ENCODE assay signal across 10 cellular contexts in genomic region chr19:42497492-42498226, GRCh38. TPM values are rescaled to one million over a fixed set of nuclear protein-coding genes. Genes with fewer than 3 reads are reported as not detected.
A peak's percentile ranks its signal among the peaks of the same experiment; 100 is the strongest.
DNase-seq lines count a peak whose midpoint lies in the region; ATAC-seq and TF ChIP-seq lines count a peak whose summit lies in the region.
"Had no signal": no experiment of that assay in that cellular context is flagged by ENCODE, and none has a peak within 500 bp of the region (broad histone marks: within the 10 kb centered on the region; RNA-seq: fewer than 3 reads in every experiment).

No MANE protein-coding gene starts in this region.

- no peak for TF ChIP-seq POLR2A in tibial nerve (IDR thresholded peaks at IDR 0.05)

- no peaks in the 10 kb centered on the region for H3K27me3 Mint-ChIP-seq in activated CD8-positive, alpha-beta memory T cell treated with anti-CD3 and anti-CD28 coated beads, Interleukin-2, amount 10 ng/mL, durations not matched to agents 7 days and 5 days

- H3K4me3 Mint-ChIP-seq in activated CD8-positive, alpha-beta memory T cell treated with anti-CD3 and anti-CD28 coated beads, Interleukin-2, amount 10 ng/mL, durations not matched to agents 7 days and 5 days: no peak overlapping the region

- peaks cover 57% of the 10 kb centered on the region for H3K4me1 Mint-ChIP-seq in activated CD8-positive, alpha-beta memory T cell treated with anti-CD3 and anti-CD28 coated beads, Interleukin-2, amount 10 ng/mL, durations not matched to agents 7 days and 5 days

- no peaks in the 10 kb centered on the region for H3K9me3 ChIP-seq in tibial nerve
- H3K9me3 ChIP-seq: prostate gland, tibial artery had no signal

- H3K4me3 ChIP-seq in tibial nerve: no peak overlapping the region
- no peak overlapping the region for H3K4me3 ChIP-seq in coronary artery
- H3K4me3 ChIP-seq: prostate gland, tibial artery had no signal

- H3K27me3 ChIP-seq in tibial nerve: no peaks in the 10 kb centered on the region
- H3K27me3 ChIP-seq: tibial artery had no signal

- peaks cover 0 to 40% (median 18%) of the 10 kb centered on the region in 4 donors for H3K4me1 ChIP-seq in tibial nerve
- H3K4me1 ChIP-seq: prostate gland, tibial artery had no signal

- DNase-seq in activated CD8-positive, alpha-beta memory T cell treated with anti-CD3 and anti-CD28 coated beads, Interleukin-2, amount 10 ng/mL, durations not matched to agents 7 days and 5 days: no peak
- no peak for DNase-seq in activated CD8-positive, alpha-beta memory T cell treated with anti-CD3 and anti-CD28 coated beads, Interleukin-2, amount 50 U/mL, for 4 hours
- DNase-seq in HuH-7.5 (ENCODE audit: low spot score) (peak; percentile 58), germinal center (ENCODE audit: low spot score) (peak; percentile 42), tibial nerve (ENCODE audit: low spot score in 2 of 2) (no peak), coronary artery (ENCODE audit: low spot score) (no peak), NCI-H1694 treated with DMSO at 0.1 percent for 48 hours (lab: John Stamatoyannopoulos, UW) (no peak), DMS79 treated with DMSO at 0.1 percent for 48 hours (lab: John Stamatoyannopoulos, UW) (no peak)
- DNase-seq: tibial artery had no signal

- no peak for TF ChIP-seq EP300 in tibial nerve (IDR thresholded peaks at IDR 0.05)

- peak overlapping the region; percentile 39 for H3K27ac Mint-ChIP-seq in activated CD8-positive, alpha-beta memory T cell treated with anti-CD3 and anti-CD28 coated beads, Interleukin-2, amount 10 ng/mL, durations not matched to agents 7 days and 5 days

- no peak for ATAC-seq in activated CD8-positive, alpha-beta memory T cell treated with anti-CD3 and anti-CD28 coated beads, Interleukin-2, amount 10 ng/mL, durations not matched to agents 7 days and 5 days

- H3K36me3 ChIP-seq in tibial nerve: no peaks in the 10 kb centered on the region
- H3K36me3 ChIP-seq: prostate gland, tibial artery had no signal

- H3K27ac ChIP-seq in tibial nerve: peak overlapping the region in 3 of 4 donors; percentile 34 to 76 (median 68)
- H3K27ac ChIP-seq in coronary artery: no peak overlapping the region
- H3K27ac ChIP-seq: prostate gland, tibial artery had no signal

- H3K36me3 Mint-ChIP-seq in activated CD8-positive, alpha-beta memory T cell treated with anti-CD3 and anti-CD28 coated beads, Interleukin-2, amount 10 ng/mL, durations not matched to agents 7 days and 5 days: peaks cover 6% of the 10 kb centered on the region

- no peak for TF ChIP-seq CTCF in tibial nerve (IDR thresholded peaks at IDR 0.05)
- no peak for TF ChIP-seq CTCF in coronary artery (IDR thresholded peaks at IDR 0.05)

- H3K9me3 Mint-ChIP-seq in activated CD8-positive, alpha-beta memory T cell treated with anti-CD3 and anti-CD28 coated beads, Interleukin-2, amount 10 ng/mL, durations not matched to agents 7 days and 5 days (ENCODE audit: low read depth): no peaks in the 10 kb centered on the region

- CTCF ChIA-PET in activated CD8-positive, alpha-beta memory T cell treated with anti-CD3 and anti-CD28 coated beads, Interleukin-2, amount 10 ng/mL, durations not matched to agents 7 days and 5 days (lab: Charles Lee): interaction anchor here (1.7 to 3.4 kb wide), 3 partner anchors 31 to 48 kb away, joined by 4 to 11 read pairs (median 8); partner anchors contain the start of gene CEACAM1

- WGBS in tibial nerve, 2 donors: 35 to 50% methylated on average over 4 of the region's 4 CpGs

RNA-seq across cellular contexts. Expression of gene CEACAM1, which starts 30.6 kb away (rescaled TPM):
- 10 to 100 TPM; 30.0 to 37.0 TPM for total RNA-seq in activated CD8-positive, alpha-beta memory T cell treated with anti-CD3 and anti-CD28 coated beads, Interleukin-2, amount 10 ng/mL, durations not matched to agents 7 days and 5 days
- under 1 TPM in 1 of 4 donors, not detected in 3; 0.66 TPM for total RNA-seq in tibial nerve

RNA-seq across cellular contexts. Expression of gene CXCL17, which starts 54.9 kb away (rescaled TPM):
- total RNA-seq in activated CD8-positive, alpha-beta memory T cell treated with anti-CD3 and anti-CD28 coated beads, Interleukin-2, amount 10 ng/mL, durations not matched to agents 7 days and 5 days: not detected
- not detected for total RNA-seq in tibial nerve

Comparison
In these comparisons a context has a peak if more than half of its experiments do, and no peak if none do; other contexts are left out.
1. DNase-seq: peak in HuH-7.5 (single experiment) and germinal center (single experiment); none in activated CD8-positive, alpha-beta memory T cell treated with anti-CD3 and anti-CD28 coated beads, Interleukin-2, amount 10 ng/mL, durations not matched to agents 7 days and 5 days (single experiment), activated CD8-positive, alpha-beta memory T cell treated with anti-CD3 and anti-CD28 coated beads, Interleukin-2, amount 50 U/mL, for 4 hours (single experiment), tibial nerve (0 of 2), coronary artery (single experiment), NCI-H1694 treated with DMSO at 0.1 percent for 48 hours (single experiment) and DMS79 treated with DMSO at 0.1 percent for 48 hours (single experiment).
2. H3K27ac ChIP-seq: peak in tibial nerve (3 of 4); none in coronary artery (0 of 2).
3. RNA of gene CEACAM1, which starts 30.6 kb away (total RNA-seq): 30.0 to 37.0 TPM in activated CD8-positive, alpha-beta memory T cell treated with anti-CD3 and anti-CD28 coated beads, Interleukin-2, amount 10 ng/mL, durations not matched to agents 7 days and 5 days; 0.66 TPM in tibial nerve; every median in the first group is over 10 times any median in the second.